Comparison of ENCODE assay signal across 3 cellular contexts in genomic region chr6:127881949-127882348, GRCh38. TPM values are rescaled to one million over a fixed set of nuclear protein-coding genes. Genes with fewer than 3 reads are reported as not detected.
"Had no signal": no experiment of that assay in that cellular context is flagged by ENCODE, and none has a peak within 500 bp of the region (broad histone marks: within the 10 kb centered on the region; RNA-seq: fewer than 3 reads in every experiment).

No MANE protein-coding gene starts in this region.

RNA-seq across cellular contexts. Expression of gene THEMIS, which starts 18.9 kb away (rescaled TPM):
- total RNA-seq: dermis microvascular lymphatic vessel endothelial cell, myocyte, osteocyte had no signal
